In the genomic region with DNA sequence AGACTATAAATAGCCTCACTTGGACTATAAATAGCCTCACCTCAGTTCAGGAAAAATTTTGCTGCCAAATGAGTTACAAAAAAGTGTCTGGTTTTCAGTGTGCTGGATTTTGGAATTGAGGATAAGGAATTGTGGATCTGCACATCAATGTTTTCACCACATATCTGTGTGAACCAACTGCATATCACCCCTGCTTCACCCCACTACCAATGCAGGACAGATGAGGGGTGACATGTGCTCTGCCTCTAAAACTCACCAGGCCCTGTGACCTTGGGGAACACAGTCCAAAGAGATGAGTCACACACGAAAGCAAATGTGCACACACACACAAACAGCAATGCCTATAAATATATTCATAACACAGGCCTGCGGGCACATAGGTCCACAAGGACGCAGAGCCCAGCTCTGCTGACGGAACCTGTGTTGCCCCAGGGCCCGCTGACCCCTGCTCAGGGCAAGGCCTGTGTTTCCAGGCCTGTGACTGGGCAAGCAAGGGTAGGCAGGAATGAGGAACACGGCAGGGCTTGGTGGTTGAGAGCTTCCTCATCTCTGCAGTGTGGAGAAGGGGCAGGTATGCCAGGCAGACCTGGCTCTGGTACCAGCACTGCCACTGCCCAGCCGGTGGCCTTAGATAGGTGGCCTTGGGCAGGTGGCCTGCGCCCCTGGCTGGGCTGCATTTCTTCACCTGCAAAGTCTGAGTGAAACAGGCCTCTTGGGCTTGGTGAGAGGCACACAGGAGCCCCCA, we compare ENCODE assay signal across 8 cellular contexts.
DNase-seq lines count a peak whose midpoint lies in the region; ATAC-seq, FAIRE-seq and TF ChIP-seq lines count a peak whose summit lies in the region.

No MANE protein-coding gene starts in this region.

- no peak overlapping the region for H3K9ac ChIP-seq in mucosa of rectum (ENCODE audit: low read depth in 1 of 2, low read length in 2 of 2)

- H3K27ac ChIP-seq in mucosa of rectum (ENCODE audit: low read depth in 2 of 2, low read length in 2 of 2), result peak overlapping the region; percentile 54 to 71

- ATAC-seq in HG03045 (IDR thresholded peaks at IDR 0.05; ENCODE audit: unreplicated experiment) (no peak), omental fat pad (ENCODE audit: low FRiP score) (no peak)

- no peak for FAIRE-seq in bronchial epithelial cell (lab: Jason Lieb, UNC)

- H3K27me3 ChIP-seq in MG63 (no peaks in the 10 kb centered on the region), bronchial epithelial cell (ENCODE audit: control insufficient read depth, insufficient read depth, low read length) (no peaks in the 10 kb centered on the region), mucosa of rectum (ENCODE audit: control insufficient read depth in 2 of 2, insufficient read depth in 2 of 2, low read length in 2 of 2) (no peaks in the 10 kb centered on the region)

- no peaks in the 10 kb centered on the region for H3K36me3 ChIP-seq in MG63
- no peaks in the 10 kb centered on the region for H3K36me3 ChIP-seq in bronchial epithelial cell (ENCODE audit: control insufficient read depth, insufficient read depth, low read length)
- H3K36me3 ChIP-seq in mucosa of rectum (ENCODE audit: control insufficient read depth in 2 of 2, insufficient read depth in 2 of 2, low read length in 2 of 2), result no peaks in the 10 kb centered on the region

- no peak overlapping the region for H3K4me3 ChIP-seq in MG63
- no peak overlapping the region for H3K4me3 ChIP-seq in bronchial epithelial cell (ENCODE audit: low read depth, low read length)
- no peak overlapping the region for H3K4me3 ChIP-seq in mucosa of rectum (ENCODE audit: low read length in 2 of 2)

- peak; percentile 23 for DNase-seq in COLO829 (ENCODE audit: low spot score)
- peak; percentile 52 for DNase-seq in MG63
- DNase-seq in bronchial epithelial cell (ENCODE audit: low read depth), result peak; percentile 48
- DNase-seq in effector CD8-positive, alpha-beta T cell (lab: John Stamatoyannopoulos, UW), result no peak
- DNase-seq in omental fat pad (ENCODE audit: low spot score), result no peak
- no peak for DNase-seq in NCI-H2081 (lab: John Stamatoyannopoulos, UW)

- H3K9me3 ChIP-seq in MG63 (no peaks in the 10 kb centered on the region), mucosa of rectum (ENCODE audit: control insufficient read depth in 2 of 2, low read length in 2 of 2) (no peaks in the 10 kb centered on the region)

- no peak for TF ChIP-seq CTCF in bronchial epithelial cell (IDR thresholded peaks at IDR 0.05; ENCODE audit: insufficient read depth, low read length, severe bottlenecking)
- TF ChIP-seq CTCF in omental fat pad (IDR thresholded peaks at IDR 0.05), result no peak

- peaks cover 32 to 37% of the 10 kb centered on the region in 2 donors for H3K4me1 ChIP-seq in mucosa of rectum (ENCODE audit: control insufficient read depth in 2 of 2, insufficient read depth in 2 of 2, low read length in 2 of 2)

Comparison
In these comparisons a context has a peak if more than half of its experiments do, and no peak if none do; other contexts are left out.
1. DNase-seq: peak in COLO829 (single experiment), MG63 (single experiment) and bronchial epithelial cell (single experiment); none in effector CD8-positive, alpha-beta T cell (single experiment), omental fat pad (single experiment) and NCI-H2081 (0 of 2).